ENCODE assay signal across 9 cellular contexts in genomic region chr3:62873672-62874397, GRCh38. TPM values are rescaled to one million over a fixed set of nuclear protein-coding genes. Genes with fewer than 3 reads are reported as not detected.
DNase-seq lines count a peak whose midpoint lies in the region; ATAC-seq and TF ChIP-seq lines count a peak whose summit lies in the region.
"Had no signal": no experiment of that assay in that cellular context is flagged by ENCODE, and none has a peak within 500 bp of the region (broad histone marks: within the 10 kb centered on the region; RNA-seq: fewer than 3 reads in every experiment).

No MANE protein-coding gene starts in this region.

- peaks cover 10% of the 10 kb centered on the region for H3K4me1 ChIP-seq in mucosa of descending colon (ENCODE audit: low read depth)

- H3K36me3 ChIP-seq in mucosa of descending colon (ENCODE audit: low read depth) = no peaks in the 10 kb centered on the region

- intact Hi-C loops in mucosa of descending colon (cut with DNase I, micrococcal nuclease) = loop anchor here in 1 of 2 donors (5.0 kb wide), 1 partner anchor 318 kb away; no protein-coding TSS in a partner anchor

- no peaks in the 10 kb centered on the region for H3K9me3 ChIP-seq in mucosa of descending colon

- H3K4me3 ChIP-seq in epithelial cell of esophagus (ENCODE audit: low read length) (no peak overlapping the region), mucosa of descending colon (peak overlapping the region; percentile 11)

- TF ChIP-seq CTCF in epithelial cell of esophagus (IDR thresholded peaks at IDR 0.05; ENCODE audit: insufficient read depth, low read depth, low read length, missing control alignments) (peak; percentile 4), mucosa of descending colon (IDR thresholded peaks at IDR 0.05) (peak; percentile 10)

- DNase-seq in SHP77 (lab: John Stamatoyannopoulos, UW) (peak; percentile 4 to 37), SHP77 treated with DMSO at 0.1 percent for 48 hours (lab: John Stamatoyannopoulos, UW) (no peak), NCI-H748 treated with DMSO at 0.1 percent for 48 hours (lab: John Stamatoyannopoulos, UW) (peak; percentile 40), epithelial cell of esophagus (ENCODE audit: low read depth) (peak; percentile 6), mucosa of descending colon (peak; percentile 64 to 76 (median 72))
- no peak for DNase-seq in activated CD4-positive, CD25-positive, alpha-beta regulatory T cell (lab: John Stamatoyannopoulos, UW)
- DNase-seq: CD4-positive, CD25-positive, alpha-beta regulatory T cell had no signal

- ATAC-seq in mucosa of descending colon = peak; percentile 90
- ATAC-seq in HG03565 (IDR thresholded peaks at IDR 0.05; ENCODE audit: unreplicated experiment) = no peak
- no peak for ATAC-seq in GM21723 (IDR thresholded peaks at IDR 0.05; ENCODE audit: unreplicated experiment)

RNA-seq across cellular contexts. Expression of gene CADPS, which starts 1.4 kb away (rescaled TPM):
- 1 to 10 TPM; 3.7 to 6.2 (median 6.1) TPM for total RNA-seq in mucosa of descending colon
- total RNA-seq: CD4-positive, CD25-positive, alpha-beta regulatory T cell had no signal

Comparison
In these comparisons a context has a peak if more than half of its experiments do, and no peak if none do; other contexts are left out.
1. DNase-seq: peak in SHP77 (2 of 2), NCI-H748 treated with DMSO at 0.1 percent for 48 hours (single experiment), epithelial cell of esophagus (single experiment) and mucosa of descending colon (3 of 3); none in SHP77 treated with DMSO at 0.1 percent for 48 hours (single experiment) and activated CD4-positive, CD25-positive, alpha-beta regulatory T cell (0 of 4).